Comparison of ENCODE assay signal across 15 cellular contexts in genomic region chr3:73605861-73606260, GRCh38. TPM values are rescaled to one million over a fixed set of nuclear protein-coding genes. Genes with fewer than 3 reads are reported as not detected.
DNase-seq lines count a peak whose midpoint lies in the region; ATAC-seq and TF ChIP-seq lines count a peak whose summit lies in the region.
"Had no signal": no experiment of that assay in that cellular context is flagged by ENCODE, and none has a peak within 500 bp of the region (broad histone marks: within the 10 kb centered on the region; RNA-seq: fewer than 3 reads in every experiment).

No MANE protein-coding gene starts in this region.

- H3K36me3 ChIP-seq in ascending aorta (peaks cover 3 to 7% of the 10 kb centered on the region in 2 donors), gastroesophageal sphincter (peaks cover 0 to 26% of the 10 kb centered on the region in 2 donors), rectal smooth muscle tissue (ENCODE audit: control insufficient read depth, insufficient read depth, low read length) (no peaks in the 10 kb centered on the region), thoracic aorta (no peaks in the 10 kb centered on the region), H7 (replicated peaks; ENCODE audit: control insufficient read depth, insufficient read depth, low read length) (no peaks in the 10 kb centered on the region)
- H3K36me3 ChIP-seq: BLaER1 treated with 17β-estradiol and CSF1 and Interleukin-3, amounts not matched to agents 10 nM and 100 nM had no signal

- H3K27me3 ChIP-seq in ascending aorta: no peaks in the 10 kb centered on the region
- no peaks in the 10 kb centered on the region for H3K27me3 ChIP-seq in gastroesophageal sphincter
- H3K27me3 ChIP-seq in rectal smooth muscle tissue (ENCODE audit: control insufficient read depth, insufficient read depth, low read length): no peaks in the 10 kb centered on the region
- H3K27me3 ChIP-seq in thoracic aorta (replicated peaks; ENCODE audit: insufficient read depth): no peaks in the 10 kb centered on the region
- H3K27me3 ChIP-seq in H7 (ENCODE audit: control insufficient read depth, insufficient read depth, low read length): no peaks in the 10 kb centered on the region
- H3K27me3 ChIP-seq: BLaER1 treated with 17β-estradiol and CSF1 and Interleukin-3, amounts not matched to agents 10 nM and 100 nM had no signal

- intact Hi-C loops in ascending aorta (cut with DNase I): no loop called here

- H3K4me1 ChIP-seq in ascending aorta (peaks cover 4 to 59% of the 10 kb centered on the region in 2 donors), gastroesophageal sphincter (peaks cover 48 to 99% (median 49%) of the 10 kb centered on the region in 3 donors), rectal smooth muscle tissue (ENCODE audit: control insufficient read depth, insufficient read depth, low read length) (peaks cover 66% of the 10 kb centered on the region), thoracic aorta (ENCODE audit: control insufficient read depth in 1 of 2, low read depth in 2 of 2) (peaks cover 44 to 85% of the 10 kb centered on the region in 2 donors)

- H3K27ac ChIP-seq in ascending aorta (peak overlapping the region; percentile 9 to 58), gastroesophageal sphincter (peak overlapping the region; percentile 57 to 97 (median 69)), rectal smooth muscle tissue (ENCODE audit: low read depth, low read length) (peak overlapping the region; percentile 33), thoracic aorta (peak overlapping the region; percentile 17 to 37)
- H3K27ac ChIP-seq: BLaER1 treated with 17β-estradiol and CSF1 and Interleukin-3, amounts not matched to agents 10 nM and 100 nM had no signal

- no peak for TF ChIP-seq POLR2A in gastroesophageal sphincter (IDR thresholded peaks at IDR 0.05)

- H3K4me3 ChIP-seq in ascending aorta (no peak overlapping the region), gastroesophageal sphincter (no peak overlapping the region), rectal smooth muscle tissue (ENCODE audit: low read length) (no peak overlapping the region), thoracic aorta (no peak overlapping the region), H7 (ENCODE audit: insufficient read depth, low read depth, low read length) (no peak overlapping the region)
- H3K4me3 ChIP-seq: BLaER1 treated with 17β-estradiol and CSF1 and Interleukin-3, amounts not matched to agents 10 nM and 100 nM; GM23338; K562 had no signal

- ATAC-seq in gastroesophageal sphincter (no peak), thoracic aorta (ENCODE audit: insufficient number of reproducible peaks, low FRiP score, low read depth) (no peak), GM21423 (IDR thresholded peaks at IDR 0.05; ENCODE audit: unreplicated experiment) (no peak)
- ATAC-seq: GM23338, K562 had no signal

- DNase-seq in ascending aorta (ENCODE audit: low spot score in 2 of 2) (no peak), thoracic aorta (ENCODE audit: low spot score) (no peak), H7 (no peak), NOMO-1 (lab: John Stamatoyannopoulos, UW; ENCODE audit: unreplicated experiment in 2 of 2) (no peak)
- DNase-seq: GDM1, NCI-H1930, NCI-H2171 treated with DMSO at 0.1 percent for 48 hours, NCI-H446 treated with DMSO at 0.1 percent for 48 hours, NCI-H748 treated with DMSO at 0.1 percent for 48 hours had no signal

- no peak for TF ChIP-seq EP300 in gastroesophageal sphincter (IDR thresholded peaks at IDR 0.05)

- H3K9ac ChIP-seq in rectal smooth muscle tissue (ENCODE audit: low read length): no peak overlapping the region
- H3K9ac ChIP-seq: BLaER1 treated with 17β-estradiol and CSF1 and Interleukin-3, amounts not matched to agents 10 nM and 100 nM had no signal

- TF ChIP-seq CTCF in ascending aorta (IDR thresholded peaks at IDR 0.05) (no peak), gastroesophageal sphincter (IDR thresholded peaks at IDR 0.05) (no peak), thoracic aorta (IDR thresholded peaks at IDR 0.05) (no peak)

- no peaks in the 10 kb centered on the region for H3K9me3 ChIP-seq in ascending aorta
- no peaks in the 10 kb centered on the region for H3K9me3 ChIP-seq in gastroesophageal sphincter
- no peaks in the 10 kb centered on the region for H3K9me3 ChIP-seq in thoracic aorta
- H3K9me3 ChIP-seq: BLaER1 treated with 17β-estradiol and CSF1 and Interleukin-3, amounts not matched to agents 10 nM and 100 nM had no signal

RNA-seq across cellular contexts. Expression of gene PDZRN3, which starts 18.9 kb away (rescaled TPM):
- total RNA-seq in ascending aorta (71.9 TPM), gastroesophageal sphincter (100 to 1,000 TPM; 227 to 305 (median 265) TPM), thoracic aorta (100 to 1,000 TPM; 140 to 166 TPM)
- 7.4 and 12.0 TPM in 2 replicates for total RNA-seq in H7 (2014; rRNA removed; shearing (Covaris generic))
